ENCODE assay signal across 10 cellular contexts in the genomic region with DNA sequence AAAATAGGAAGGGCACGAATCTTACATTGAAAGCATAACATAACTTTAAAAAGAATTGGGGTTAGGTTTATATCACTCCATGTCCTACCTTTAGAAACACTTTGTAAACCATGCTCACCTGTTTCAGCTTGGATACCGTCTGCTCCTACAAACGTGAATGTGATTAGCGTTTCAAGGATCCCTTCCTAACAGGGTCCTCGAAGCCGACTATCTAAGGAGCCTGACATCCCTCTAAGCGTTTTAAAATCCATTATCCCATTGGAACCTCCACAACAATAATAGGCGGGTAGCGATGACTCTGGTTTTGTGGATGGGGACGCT. TPM values are rescaled to one million over a fixed set of nuclear protein-coding genes. Genes with fewer than 3 reads are reported as not detected.
DNase-seq lines count a peak whose midpoint lies in the region; ATAC-seq, FAIRE-seq and TF ChIP-seq lines count a peak whose summit lies in the region.
"Had no signal": no experiment of that assay in that cellular context is flagged by ENCODE, and none has a peak within 500 bp of the region (broad histone marks: within the 10 kb centered on the region; RNA-seq: fewer than 3 reads in every experiment).

No MANE protein-coding gene starts in this region.

- H3K9me3 ChIP-seq in RWPE2 (ENCODE audit: severe bottlenecking) (no peaks in the 10 kb centered on the region), pancreas (no peaks in the 10 kb centered on the region)

- peak overlapping the region; percentile 65 for H3K27ac ChIP-seq in RWPE2 (ENCODE audit: poor library complexity, severe bottlenecking)
- H3K27ac ChIP-seq in pancreas, result peak overlapping the region in 1 of 4 donors; percentile 58

- no peaks in the 10 kb centered on the region for H3K36me3 ChIP-seq in RWPE2 (ENCODE audit: low read depth)
- H3K36me3 ChIP-seq in pancreas, result no peaks in the 10 kb centered on the region

- FAIRE-seq in pancreas (lab: Jason Lieb, UNC) (no peak), HTR-8/SVneo (lab: Jason Lieb, UNC) (no peak)

- TF ChIP-seq CTCF in AG09309 (IDR thresholded peaks at IDR 0.05; ENCODE audit: control insufficient read depth, insufficient read depth, low read depth, low read length, missing control alignments) (no peak), RWPE2 (IDR thresholded peaks at IDR 0.05; ENCODE audit: poor library complexity, severe bottlenecking) (no peak), fibroblast of villous mesenchyme (IDR thresholded peaks at IDR 0.05; ENCODE audit: insufficient read depth, low read depth, low read length) (no peak), pancreas (IDR thresholded peaks at IDR 0.05) (no peak)

- H3K4me1 ChIP-seq in RWPE2 (ENCODE audit: insufficient read depth, poor library complexity, severe bottlenecking) (peaks cover 35% of the 10 kb centered on the region), pancreas (no peaks in the 10 kb centered on the region)

- ATAC-seq in RWPE2 (ENCODE audit: low read depth) (no peak), pancreas (no peak), HG03378 (IDR thresholded peaks at IDR 0.05; ENCODE audit: unreplicated experiment) (no peak)

- intact Hi-C loops in pancreas (cut with DNase I), result no loop called here

- WGBS in pancreas, 2 donors, result 12 to 13% methylated on average over 10 of the region's 10 CpGs

- H3K4me3 ChIP-seq in AG09309 (ENCODE audit: control insufficient read depth, low read depth, low read length), result peak overlapping the region; percentile 82
- peak overlapping the region; percentile 50 for H3K4me3 ChIP-seq in RWPE2 (ENCODE audit: severe bottlenecking)
- H3K4me3 ChIP-seq in fibroblast of villous mesenchyme (ENCODE audit: low read depth, low read length), result peak overlapping the region; percentile 78
- H3K4me3 ChIP-seq in pancreas, result peak overlapping the region in 3 of 4 donors; percentile 29 to 52 (median 37)

- no peaks in the 10 kb centered on the region for H3K27me3 ChIP-seq in RWPE2 (ENCODE audit: insufficient read depth, poor library complexity, severe bottlenecking)
- peaks cover 0 to 14% (median 4%) of the 10 kb centered on the region in 4 donors for H3K27me3 ChIP-seq in pancreas

- DNase-seq in AG09309 (ENCODE audit: low read depth) (no peak), RWPE2 (ENCODE audit: low spot score) (no peak), fibroblast of villous mesenchyme (ENCODE audit: low read depth) (no peak), pancreas (no peak), HTR-8/SVneo (ENCODE audit: insufficient read length, low spot score) (no peak), inferior parietal cortex (ENCODE audit: extremely low spot score) (no peak)
- DNase-seq in activated T-cell treated with anti-CD3 and anti-CD28 coated beads, Interleukin-2, amount 50 U/mL, for 48 hours, result no peak
- DNase-seq: activated CD4-positive, alpha-beta T cell treated with anti-CD3 and anti-CD28 coated beads for 4 hours had no signal

RNA-seq across cellular contexts. Expression of gene SVEP1, which starts 1.0 kb away (rescaled TPM):
- 39.6 and 81.2 TPM in 2 replicates for total RNA-seq in fibroblast of villous mesenchyme
- total RNA-seq in pancreas, result 10 to 100 TPM in 3 of 6 donors, 1 to 10 TPM in 3; 3.6 to 12.8 (median 8.5) TPM
- polyA plus RNA-seq in pancreas, result 1 to 10 TPM in 1 of 2 donors, under 1 TPM in 1; 0.96 to 1.2 TPM
- total RNA-seq: mononuclear cell had no signal
